In the genomic region with DNA sequence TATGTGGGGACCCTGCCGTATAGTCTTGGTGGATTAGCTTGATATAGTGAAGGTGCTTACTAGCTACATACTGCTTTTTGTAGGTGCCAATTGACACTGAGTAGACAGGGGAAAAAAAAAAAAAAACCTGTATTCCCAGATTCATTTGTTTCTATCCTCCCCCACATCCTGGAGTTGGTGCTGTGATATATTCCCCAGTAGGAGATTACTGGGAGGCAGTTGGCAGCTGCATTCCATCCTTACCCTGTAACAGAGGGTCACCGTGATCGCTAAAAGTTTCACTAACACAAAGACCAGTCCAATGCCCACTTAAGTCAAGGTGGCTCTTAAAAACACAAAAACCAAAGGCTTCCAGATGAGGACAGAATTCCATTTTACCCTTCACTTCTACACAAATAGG, we compare ENCODE assay signal across 27 cellular contexts. TPM values are rescaled to one million over a fixed set of nuclear protein-coding genes. Genes with fewer than 3 reads are reported as not detected.
"Had no signal": no experiment of that assay in that cellular context is flagged by ENCODE, and none has a peak within 500 bp of the region (broad histone marks: within the 10 kb centered on the region; RNA-seq: fewer than 3 reads in every experiment).

No MANE protein-coding gene starts in this region.

- H3K4me3 ChIP-seq: SK-N-MC had no signal

- ATAC-seq: activated T-helper 17 cell treated with anti-CD3 and anti-CD28 coated beads, Interleukin-2, amount 50 U/mL, for 72 hours; PC-3; T-cell had no signal

- DNase-seq: activated CD4-positive, alpha-beta memory T cell treated with anti-CD3 and anti-CD28 coated beads, Interleukin-2, amount 10 ng/mL, durations not matched to agents 7 days and 5 days; activated CD4-positive, alpha-beta T cell treated with anti-CD3 and anti-CD28 coated beads, Interleukin-2, amount 50 U/mL, for 1 hour; activated CD4-positive, CD25-positive, alpha-beta regulatory T cell; activated gamma-delta T cell treated with Interleukin-2 at 50 U/mL for 16 hours; activated naive CD4-positive, alpha-beta T cell treated with anti-CD3 and anti-CD28 coated beads, Interleukin-2, amount 10 ng/mL, durations not matched to agents 7 days and 5 days; activated naive CD8-positive, alpha-beta T cell treated with anti-CD3 and anti-CD28 coated beads for 36 hours; activated T-cell treated with anti-CD3 and anti-CD28 coated beads for 4 hours; activated T-cell treated with anti-CD3 and anti-CD28 coated beads, Interleukin-2, amount 50 U/mL, for 48 hours; anterior cingulate cortex; MM.1S; NCI-H1105 treated with DMSO at 0.1 percent for 48 hours; NCI-H1436 treated with DMSO at 0.1 percent for 48 hours; NCI-H187; NCI-H2081; NCI-H2171; NCI-H2227 treated with DMSO at 0.1 percent for 48 hours; NCI-H510A; NCI-H526 treated with DMSO at 0.1 percent for 48 hours; PC-3; SIG-M5; T-cell; T-helper 2 cell; T1000 had no signal

- H3K27ac ChIP-seq: SK-N-MC, VCaP had no signal

RNA-seq across cellular contexts. Expression of gene FRMPD1, which starts 30.9 kb away (rescaled TPM):
- total RNA-seq: activated CD4-positive, alpha-beta memory T cell treated with anti-CD3 and anti-CD28 coated beads, Interleukin-2, amount 10 ng/mL, durations not matched to agents 7 days and 5 days; activated CD8-positive, alpha-beta memory T cell treated with anti-CD3 and anti-CD28 coated beads for 36 hours; activated naive CD8-positive, alpha-beta T cell treated with anti-CD3 and anti-CD28 coated beads for 36 hours; activated T-helper 17 cell treated with anti-CD3 and anti-CD28 coated beads, Interleukin-2, amount 50 U/mL, for 72 hours; PC-3; T-cell had no signal
